8 cellular contexts compared by ENCODE assay signal in genomic region chr19:55279773-55280643, GRCh38. TPM values are rescaled to one million over a fixed set of nuclear protein-coding genes. Genes with fewer than 3 reads are reported as not detected.
DNase-seq lines count a peak whose midpoint lies in the region; ATAC-seq and TF ChIP-seq lines count a peak whose summit lies in the region.

A gene with protein sequence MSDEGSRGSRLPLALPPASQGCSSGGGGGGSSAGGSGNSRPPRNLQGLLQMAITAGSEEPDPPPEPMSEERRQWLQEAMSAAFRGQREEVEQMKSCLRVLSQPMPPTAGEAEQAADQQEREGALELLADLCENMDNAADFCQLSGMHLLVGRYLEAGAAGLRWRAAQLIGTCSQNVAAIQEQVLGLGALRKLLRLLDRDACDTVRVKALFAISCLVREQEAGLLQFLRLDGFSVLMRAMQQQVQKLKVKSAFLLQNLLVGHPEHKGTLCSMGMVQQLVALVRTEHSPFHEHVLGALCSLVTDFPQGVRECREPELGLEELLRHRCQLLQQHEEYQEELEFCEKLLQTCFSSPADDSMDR (minus strand): TSS chr19:55280110. CDS start chr19:55279608, 502 bp downstream.

- no peak for TF ChIP-seq CTCF in BJ (IDR thresholded peaks at IDR 0.05; ENCODE audit: insufficient read depth, low read depth, low read length)
- TF ChIP-seq CTCF in left lung (IDR thresholded peaks at IDR 0.05) = no peak

- H3K27me3 ChIP-seq in BJ (ENCODE audit: control insufficient read depth, insufficient read depth, low read length) (no peaks in the 10 kb centered on the region), left lung (peaks cover 0 to 30% of the 10 kb centered on the region in 2 donors)

- peak; percentile 78 for DNase-seq in BJ (ENCODE audit: low read depth)
- peak; percentile 94 for DNase-seq in NCI-H748 treated with DMSO at 0.1 percent for 48 hours (lab: John Stamatoyannopoulos, UW)
- DNase-seq in activated CD4-positive, alpha-beta T cell treated with anti-CD3 and anti-CD28 coated beads, Interleukin-2, amount 50 U/mL, for 24 hours (ENCODE audit: low read depth in 1 of 2, low spot score in 1 of 2) = peak; percentile 92
- peak; percentile 91 for DNase-seq in dermis blood vessel endothelial cell
- DNase-seq in left lung = peak; percentile 94 to 95
- DNase-seq in stimulated activated CD4-positive, alpha-beta T cell treated with anti-CD3 and anti-CD28 coated beads, Interleukin-2, amount 100 ng/mL, for 48 hours = peak; percentile 91 to 96

- peaks cover 8 to 16% of the 10 kb centered on the region in 2 donors for H3K4me1 ChIP-seq in left lung

- H3K4me3 ChIP-seq in BJ (ENCODE audit: low read depth, low read length) (peak within 1 kb of the TSS; percentile 73), left lung (peak within 1 kb of the TSS; percentile 63 to 75)

- CTCF ChIA-PET in BJ (lab: Yijun Ruan, JAX) = interaction anchor here (0.7 to 2.9 kb wide), 4 partner anchors 12 to 138 kb away, joined by 3 to 10 read pairs (median 4); partner anchors contain the start of gene PPP6R1

- H3K36me3 ChIP-seq in BJ (ENCODE audit: control insufficient read depth, insufficient read depth, low read length) (peaks cover 11% of the 10 kb centered on the region), left lung (peaks cover 0 to 25% of the 10 kb centered on the region in 2 donors)

- intact Hi-C loops in left lung (cut with DNase I) = no loop called here

- ATAC-seq in GM19328 (IDR thresholded peaks at IDR 0.05; ENCODE audit: unreplicated experiment) (peak; percentile 53), HG03521 (IDR thresholded peaks at IDR 0.05; ENCODE audit: unreplicated experiment) (peak; percentile 81), left lung (peak; percentile 96)

- POLR2A ChIA-PET in BJ (lab: Charles Lee) = interaction anchor here (0.6 to 1.0 kb wide), 3 partner anchors 94 to 319 kb away, joined by 3 to 4 read pairs (median 3); partner anchors contain the start of gene UBE2S

- no peaks in the 10 kb centered on the region for H3K9me3 ChIP-seq in left lung

- peak within 1 kb of the TSS; percentile 65 to 83 for H3K27ac ChIP-seq in left lung

RNA-seq across cellular contexts. Expression of the gene that starts here (rescaled TPM):
- 24.4 and 43.8 TPM in 2 replicates for polyA plus RNA-seq in BJ (2011; rRNA removed)
- polyA minus RNA-seq in BJ (2011; rRNA and poly(A)+ RNA removed) = 15.7 and 17.5 TPM in 2 replicates
- total RNA-seq in dermis blood vessel endothelial cell = 23.5 and 41.4 TPM in 2 replicates
- 10 to 100 TPM; 23.8 to 31.0 TPM for total RNA-seq in left lung

Comparison
In these comparisons a context has a peak if more than half of its experiments do, and no peak if none do; other contexts are left out.
1. Peak in every context shown above with its lines: DNase-seq, ATAC-seq, H3K4me3 ChIP-seq and H3K27ac ChIP-seq.